Comparison of ENCODE assay signal across 8 cellular contexts in genomic region chr12:131116437-131117117, GRCh38.
DNase-seq lines count a peak whose midpoint lies in the region; ATAC-seq, FAIRE-seq and TF ChIP-seq lines count a peak whose summit lies in the region.

No MANE protein-coding gene starts in this region.

- peak overlapping the region; percentile 8 for H2AFZ ChIP-seq in fibroblast of lung (ENCODE audit: low read length)

- ATAC-seq in pancreas (peak in 3 of 4 donors; percentile 38 to 46 (median 45)), HG02885 (IDR thresholded peaks at IDR 0.05; ENCODE audit: poor library complexity, unreplicated experiment) (no peak), esophagus mucosa (no peak)

- H3K79me2 ChIP-seq in DOHH2 (ENCODE audit: control insufficient read depth, low read length): no peaks in the 10 kb centered on the region
- H3K79me2 ChIP-seq in fibroblast of lung (ENCODE audit: control insufficient read depth, insufficient read depth, low read length): no peaks in the 10 kb centered on the region

- peak; percentile 7 for DNase-seq in NCI-H1105 (lab: John Stamatoyannopoulos, UW)
- DNase-seq in fibroblast of lung (ENCODE audit: low read depth in 2 of 2): peak in 1 of 2 donors; percentile 15
- peak in 1 of 6 donors; percentile 53 for DNase-seq in pancreas
- DNase-seq in stimulated activated CD4-positive, alpha-beta T cell treated with anti-CD3 and anti-CD28 coated beads, Interleukin-1b, Interleukin-23, amount 100 ng/mL, for 48 hours: no peak
- no peak for DNase-seq in NCI-H774 (lab: John Stamatoyannopoulos, UW)

- H4K20me1 ChIP-seq in DOHH2 (ENCODE audit: control insufficient read depth, insufficient read depth, low read depth, low read length) (no peaks in the 10 kb centered on the region), fibroblast of lung (ENCODE audit: control insufficient read depth, extremely low read depth, insufficient read depth, low read length) (no peaks in the 10 kb centered on the region)

- H3K9ac ChIP-seq in fibroblast of lung (ENCODE audit: insufficient read depth, low read length): no peak overlapping the region

- H3K4me1 ChIP-seq in DOHH2 (ENCODE audit: control insufficient read depth, low read length): no peaks in the 10 kb centered on the region
- H3K4me1 ChIP-seq in fibroblast of lung (ENCODE audit: control insufficient read depth, extremely low read depth, insufficient read depth, low read length): no peaks in the 10 kb centered on the region
- H3K4me1 ChIP-seq in pancreas: no peaks in the 10 kb centered on the region

- TF ChIP-seq CTCF in DOHH2 (IDR thresholded peaks at IDR 0.05; ENCODE audit: low read depth, low read length, poor library complexity, severe bottlenecking) (peak; percentile 41), fibroblast of lung (conservative IDR thresholded peaks at IDR 0.05 in 1 of 2, IDR thresholded peaks at IDR 0.05 in 1 of 2; ENCODE audit: low read depth in 1 of 2, low read length in 2 of 2) (no peak), pancreas (IDR thresholded peaks at IDR 0.05) (peak in 1 of 4 donors; percentile 9)

- intact Hi-C loops in pancreas (cut with DNase I): no loop called here

- H3K9me3 ChIP-seq in DOHH2 (ENCODE audit: control insufficient read depth, insufficient read depth, low read length) (no peaks in the 10 kb centered on the region), fibroblast of lung (ENCODE audit: control insufficient read depth, insufficient read depth, low read depth, low read length) (no peaks in the 10 kb centered on the region), pancreas (no peaks in the 10 kb centered on the region)

- H3K27me3 ChIP-seq in DOHH2 (ENCODE audit: control insufficient read depth, low read length): no peaks in the 10 kb centered on the region; the same call in 1 of the 2 replicates
- no peaks in the 10 kb centered on the region for H3K27me3 ChIP-seq in fibroblast of lung (ENCODE audit: control insufficient read depth, insufficient read depth, low read length)
- H3K27me3 ChIP-seq in pancreas: no peaks in the 10 kb centered on the region

- H3K27ac ChIP-seq in DOHH2 (ENCODE audit: low read depth, low read length) (no peak overlapping the region), fibroblast of lung (ENCODE audit: insufficient read depth, low read length) (no peak overlapping the region), pancreas (no peak overlapping the region)

- no peak overlapping the region for H3K4me2 ChIP-seq in DOHH2 (ENCODE audit: low read length)
- peak overlapping the region; percentile 35 for H3K4me2 ChIP-seq in fibroblast of lung (ENCODE audit: extremely low read depth, insufficient read depth, low read length)

- no peaks in the 10 kb centered on the region for H3F3A ChIP-seq in DOHH2 (ENCODE audit: control insufficient read depth, insufficient read depth)

- no peaks in the 10 kb centered on the region for H3K9me2 ChIP-seq in DOHH2 (replicated peaks; ENCODE audit: control insufficient read depth, low read length)

- no peak for FAIRE-seq in pancreas (lab: Jason Lieb, UNC)

- WGBS in pancreas, 2 donors: 61 to 63% methylated on average over 15 of the region's 15 CpGs

- H3K36me3 ChIP-seq in DOHH2 (ENCODE audit: control insufficient read depth, low read length): no peaks in the 10 kb centered on the region
- no peaks in the 10 kb centered on the region for H3K36me3 ChIP-seq in fibroblast of lung (ENCODE audit: control insufficient read depth, insufficient read depth, low read length)
- no peaks in the 10 kb centered on the region for H3K36me3 ChIP-seq in pancreas

- H3K4me3 ChIP-seq in DOHH2 (ENCODE audit: low read length) (no peak overlapping the region), fibroblast of lung (replicated peaks in 1 of 4; ENCODE audit: control extremely low read depth in 1 of 4, insufficient read depth in 1 of 4, low read depth in 3 of 4, low read length in 4 of 4) (peak overlapping the region in 1 of 4 experiments; percentile 14), pancreas (no peak overlapping the region)

Comparison
In these comparisons a context has a peak if more than half of its experiments do, and no peak if none do; other contexts are left out.
1. ATAC-seq: peak in pancreas (3 of 4); none in HG02885 (single experiment) and esophagus mucosa (single experiment).